24 cellular contexts compared by ENCODE assay signal in genomic region chr4:100486496-100486895, GRCh38. TPM values are rescaled to one million over a fixed set of nuclear protein-coding genes. Genes with fewer than 3 reads are reported as not detected.
"Had no signal": no experiment of that assay in that cellular context is flagged by ENCODE, and none has a peak within 500 bp of the region (broad histone marks: within the 10 kb centered on the region; RNA-seq: fewer than 3 reads in every experiment).

No MANE protein-coding gene starts in this region.

- H3K4me1 ChIP-seq: adrenal gland, esophagus muscularis mucosa, gastroesophageal sphincter, right atrium auricular region, tibial nerve had no signal

- H3K4me3 ChIP-seq: adrenal gland, esophagus muscularis mucosa, gastroesophageal sphincter, heart left ventricle, right atrium auricular region, tibial nerve had no signal

- H3K36me3 ChIP-seq: adrenal gland, esophagus muscularis mucosa, gastroesophageal sphincter, heart left ventricle, right atrium auricular region, tibial nerve had no signal

- DNase-seq: activated CD4-positive, alpha-beta memory T cell treated with anti-CD3 and anti-CD28 coated beads for 36 hours; activated CD4-positive, alpha-beta T cell treated with anti-CD3 and anti-CD28 coated beads for 4 hours; activated gamma-delta T cell treated with Interleukin-2 at 50 U/mL for 16 hours; activated T-cell treated with anti-CD3 and anti-CD28 coated beads for 4 hours; adrenal gland; dermis blood vessel endothelial cell; effector memory CD4-positive, alpha-beta T cell; heart left ventricle; kidney; midbrain; occipital lobe; stimulated activated CD4-positive, alpha-beta T cell treated with anti-CD3 and anti-CD28 coated beads, Interleukin-2, amount 100 ng/mL, for 24 hours; stimulated activated naive CD8-positive, alpha-beta T cell treated with anti-CD3 and anti-CD28 coated beads, Interleukin-15, Interleukin-2, amounts not matched to agents 100 U/mL and 50 U/mL, for 24 hours had no signal

- H3K27me3 ChIP-seq: adrenal gland, esophagus muscularis mucosa, gastroesophageal sphincter, heart left ventricle, right atrium auricular region, tibial nerve had no signal

- H3K9me3 ChIP-seq: adrenal gland had no signal

- H3K27ac ChIP-seq: adrenal gland, esophagus muscularis mucosa, gastroesophageal sphincter, heart left ventricle, right atrium auricular region, tibial nerve had no signal

RNA-seq across cellular contexts. Expression of gene EMCN, which starts 31.3 kb away (rescaled TPM):
- total RNA-seq: activated CD4-positive, alpha-beta memory T cell treated with anti-CD3 and anti-CD28 coated beads for 36 hours; activated naive CD4-positive, alpha-beta T cell treated with anti-CD3 and anti-CD28 coated beads, Interleukin-2, amount 50 U/mL, for 72 hours; activated T-helper 1 cell treated with anti-CD3 and anti-CD28 coated beads, Interleukin-12 subunit alpha, Interleukin-12 subunit beta, Interleukin-2, Interleukin-4 antibody, amounts not matched to agents 30 ng/mL and 10 ng/mL and 1 ng/mL, durations not matched to agents 14 hours and 24 hours and 36 hours; astrocyte; bronchial epithelial cell; myocyte; progenitor cell of endocrine pancreas; WTC11 had no signal
